25 cellular contexts compared by ENCODE assay signal in genomic region chr3:176595307-176595706, GRCh38.
DNase-seq lines count a peak whose midpoint lies in the region; ATAC-seq, FAIRE-seq and TF ChIP-seq lines count a peak whose summit lies in the region.
"Had no signal": no experiment of that assay in that cellular context is flagged by ENCODE, and none has a peak within 500 bp of the region (broad histone marks: within the 10 kb centered on the region; RNA-seq: fewer than 3 reads in every experiment).

No MANE protein-coding gene starts in this region.

- no peaks in the 10 kb centered on the region for H3K27me3 ChIP-seq in PC-9 (ENCODE audit: insufficient read depth, low read depth)
- H3K27me3 ChIP-seq in small intestine (ENCODE audit: control insufficient read depth in 2 of 2, insufficient read depth in 2 of 2, low read length in 2 of 2) = no peaks in the 10 kb centered on the region
- H3K27me3 ChIP-seq: brain microvascular endothelial cell, esophagus muscularis mucosa, left lung had no signal

- H3K9me2 ChIP-seq in PC-9 (ENCODE audit: insufficient read depth) = no peaks in the 10 kb centered on the region

- no TSS peak for BruUV-seq in PC-9 (replicated peaks; lab: Mats Ljungman, UMichigan)

- no peaks in the 10 kb centered on the region for H3K4me1 Mint-ChIP-seq in activated CD4-positive, alpha-beta memory T cell treated with anti-CD3 and anti-CD28 coated beads, Interleukin-2, amount 10 ng/mL, durations not matched to agents 7 days and 5 days
- H3K4me1 Mint-ChIP-seq: immature natural killer cell; memory B cell; stimulated activated memory B cell treated with anti-CD40 and anti-IgM and Interleukin-4, amounts not matched to agents 10 μg/mL and 1 μg/mL and 100 μg/mL, for 72 hours had no signal

- TF ChIP-seq CTCF in PC-9 (conservative IDR thresholded peaks at IDR 0.05) = no peak

- H3K4me1 ChIP-seq in PC-9 (replicated peaks; ENCODE audit: insufficient read depth) (no peaks in the 10 kb centered on the region), small intestine (ENCODE audit: control insufficient read depth in 2 of 2, insufficient read depth in 1 of 2, low read depth in 1 of 2, low read length in 1 of 2) (no peaks in the 10 kb centered on the region)
- H3K4me1 ChIP-seq: esophagus muscularis mucosa, left lung had no signal

- H3K27ac ChIP-seq in PC-9 = no peak overlapping the region
- H3K27ac ChIP-seq in small intestine (ENCODE audit: low read depth in 1 of 2, low read length in 1 of 2) = no peak overlapping the region
- H3K27ac ChIP-seq: brain microvascular endothelial cell, dorsolateral prefrontal cortex, esophagus muscularis mucosa, left lung had no signal

- H3K9me3 ChIP-seq in PC-9 (ENCODE audit: insufficient read depth, low read depth) = peaks cover 3% of the 10 kb centered on the region; the same call in 1 of the 2 replicates
- H3K9me3 ChIP-seq in small intestine (ENCODE audit: control insufficient read depth, low read depth) = no peaks in the 10 kb centered on the region
- H3K9me3 ChIP-seq: esophagus muscularis mucosa, left lung had no signal

- intact Hi-C loops in PC-9 (cut with micrococcal nuclease; ENCODE audit: unreplicated experiment) = no loop called here

- 0 out of 2 replicates have a peak overlapping the region, but pooled peaks have one; percentile 3 for H2AFZ ChIP-seq in PC-9

- POLR2A ChIA-PET in PC-9 (lab: Charles Lee; ENCODE audit: unreplicated experiment) = no interaction called here
- POLR2A ChIA-PET in activated CD4-positive, alpha-beta memory T cell treated with anti-CD3 and anti-CD28 coated beads, Interleukin-2, amount 10 ng/mL, durations not matched to agents 7 days and 5 days (lab: Charles Lee) = no interaction called here

- no peak overlapping the region for H3K4me3 Mint-ChIP-seq in activated CD4-positive, alpha-beta memory T cell treated with anti-CD3 and anti-CD28 coated beads, Interleukin-2, amount 10 ng/mL, durations not matched to agents 7 days and 5 days
- H3K4me3 Mint-ChIP-seq: activated T-cell treated with anti-CD3 and anti-CD28 coated beads, Interleukin-2, amount 50 U/mL, for 72 hours; immature natural killer cell; memory B cell; stimulated activated memory B cell treated with anti-CD40 and anti-IgM and Interleukin-4, amounts not matched to agents 10 μg/mL and 1 μg/mL and 100 μg/mL, for 72 hours; type B pancreatic cell had no signal

- H3K9me3 Mint-ChIP-seq in activated CD4-positive, alpha-beta memory T cell treated with anti-CD3 and anti-CD28 coated beads, Interleukin-2, amount 10 ng/mL, durations not matched to agents 7 days and 5 days = no peaks in the 10 kb centered on the region
- H3K9me3 Mint-ChIP-seq: activated T-cell treated with anti-CD3 and anti-CD28 coated beads, Interleukin-2, amount 50 U/mL, for 72 hours; stimulated activated memory B cell treated with anti-CD40 and anti-IgM and Interleukin-4, amounts not matched to agents 10 μg/mL and 1 μg/mL and 100 μg/mL, for 72 hours; type B pancreatic cell had no signal

- no peaks in the 10 kb centered on the region for H3F3A ChIP-seq in PC-9 (ENCODE audit: insufficient read depth, low read depth)

- no peak for DNase-seq in PC-9
- peak; percentile 14 for DNase-seq in fibroblast of peridontal ligament (ENCODE audit: extremely low read depth)
- peak; percentile 46 for DNase-seq in skeletal muscle cell (ENCODE audit: low read depth)
- DNase-seq in small intestine = no peak
- DNase-seq in activated CD4-positive, alpha-beta memory T cell treated with anti-CD3 and anti-CD28 coated beads, Interleukin-2, amount 10 ng/mL, durations not matched to agents 7 days and 5 days = no peak
- DNase-seq: activated T-cell treated with anti-CD3 and anti-CD28 coated beads, Interleukin-2, amount 50 U/mL, for 72 hours; brain microvascular endothelial cell; C1 segment of cervical spinal cord; COR-L47; DMS79 treated with DMSO at 0.1 percent for 48 hours; dorsolateral prefrontal cortex; H7; hippocampal formation; immature natural killer cell; Karpas-422; NCI-H1417 treated with DMSO at 0.1 percent for 48 hours; NCI-H2081 had no signal

- FAIRE-seq in small intestine (lab: Jason Lieb, UNC) = no peak
- FAIRE-seq: HepG2 had no signal

- no peaks in the 10 kb centered on the region for H3K27me3 Mint-ChIP-seq in activated CD4-positive, alpha-beta memory T cell treated with anti-CD3 and anti-CD28 coated beads, Interleukin-2, amount 10 ng/mL, durations not matched to agents 7 days and 5 days
- H3K27me3 Mint-ChIP-seq: memory B cell; stimulated activated memory B cell treated with anti-CD40 and anti-IgM and Interleukin-4, amounts not matched to agents 10 μg/mL and 1 μg/mL and 100 μg/mL, for 72 hours; type B pancreatic cell had no signal

- H3K36me3 ChIP-seq in PC-9 (ENCODE audit: low read depth) = no peaks in the 10 kb centered on the region
- no peaks in the 10 kb centered on the region for H3K36me3 ChIP-seq in small intestine (ENCODE audit: control insufficient read depth in 2 of 2, insufficient read depth in 2 of 2, low read length in 2 of 2)
- H3K36me3 ChIP-seq: brain microvascular endothelial cell, esophagus muscularis mucosa, left lung had no signal

- H3K4me2 ChIP-seq in PC-9 = no peak overlapping the region

- H3K4me3 ChIP-seq in PC-9 = no peak overlapping the region
- no peak overlapping the region for H3K4me3 ChIP-seq in skeletal muscle cell (ENCODE audit: low read depth, low read length)
- H3K4me3 ChIP-seq in small intestine (ENCODE audit: low read depth in 1 of 2, low read length in 2 of 2) = no peak overlapping the region
- H3K4me3 ChIP-seq: dorsolateral prefrontal cortex, esophagus muscularis mucosa, left lung had no signal

- H3K27ac Mint-ChIP-seq in activated CD4-positive, alpha-beta memory T cell treated with anti-CD3 and anti-CD28 coated beads, Interleukin-2, amount 10 ng/mL, durations not matched to agents 7 days and 5 days = no peak overlapping the region
- H3K27ac Mint-ChIP-seq: activated T-cell treated with anti-CD3 and anti-CD28 coated beads, Interleukin-2, amount 50 U/mL, for 72 hours; memory B cell; stimulated activated memory B cell treated with anti-CD40 and anti-IgM and Interleukin-4, amounts not matched to agents 10 μg/mL and 1 μg/mL and 100 μg/mL, for 72 hours; type B pancreatic cell had no signal

- ATAC-seq in GM18867 (IDR thresholded peaks at IDR 0.05; ENCODE audit: unreplicated experiment) (peak; percentile 35), GM21381 (IDR thresholded peaks at IDR 0.05; ENCODE audit: unreplicated experiment) (no peak)
- ATAC-seq: activated T-cell treated with anti-CD3 and anti-CD28 coated beads, Interleukin-2, amount 50 U/mL, for 72 hours; HepG2; left lung; stimulated activated memory B cell treated with anti-CD40 and anti-IgM and Interleukin-4, amounts not matched to agents 10 μg/mL and 1 μg/mL and 100 μg/mL, for 72 hours had no signal

- CTCF ChIA-PET in PC-9 (lab: Charles Lee) = no interaction called here
- CTCF ChIA-PET in activated CD4-positive, alpha-beta memory T cell treated with anti-CD3 and anti-CD28 coated beads, Interleukin-2, amount 10 ng/mL, durations not matched to agents 7 days and 5 days (lab: Charles Lee) = no interaction called here

- no peaks in the 10 kb centered on the region for H4K20me1 ChIP-seq in PC-9 (ENCODE audit: insufficient read depth)

- no peaks in the 10 kb centered on the region for H3K79me2 ChIP-seq in PC-9 (ENCODE audit: low read depth)

- H3K36me3 Mint-ChIP-seq in activated CD4-positive, alpha-beta memory T cell treated with anti-CD3 and anti-CD28 coated beads, Interleukin-2, amount 10 ng/mL, durations not matched to agents 7 days and 5 days (ENCODE audit: low read depth) = no peaks in the 10 kb centered on the region
- H3K36me3 Mint-ChIP-seq: immature natural killer cell; memory B cell; stimulated activated memory B cell treated with anti-CD40 and anti-IgM and Interleukin-4, amounts not matched to agents 10 μg/mL and 1 μg/mL and 100 μg/mL, for 72 hours; type B pancreatic cell had no signal

Comparison
In these comparisons a context has a peak if more than half of its experiments do, and no peak if none do; other contexts are left out.
1. DNase-seq: peak in fibroblast of peridontal ligament (single experiment) and skeletal muscle cell (single experiment); none in PC-9 (0 of 2), small intestine (single experiment) and activated CD4-positive, alpha-beta memory T cell treated with anti-CD3 and anti-CD28 coated beads, Interleukin-2, amount 10 ng/mL, durations not matched to agents 7 days and 5 days (single experiment).